Comparison of ENCODE assay signal across 1 cellular context in the genomic region with DNA sequence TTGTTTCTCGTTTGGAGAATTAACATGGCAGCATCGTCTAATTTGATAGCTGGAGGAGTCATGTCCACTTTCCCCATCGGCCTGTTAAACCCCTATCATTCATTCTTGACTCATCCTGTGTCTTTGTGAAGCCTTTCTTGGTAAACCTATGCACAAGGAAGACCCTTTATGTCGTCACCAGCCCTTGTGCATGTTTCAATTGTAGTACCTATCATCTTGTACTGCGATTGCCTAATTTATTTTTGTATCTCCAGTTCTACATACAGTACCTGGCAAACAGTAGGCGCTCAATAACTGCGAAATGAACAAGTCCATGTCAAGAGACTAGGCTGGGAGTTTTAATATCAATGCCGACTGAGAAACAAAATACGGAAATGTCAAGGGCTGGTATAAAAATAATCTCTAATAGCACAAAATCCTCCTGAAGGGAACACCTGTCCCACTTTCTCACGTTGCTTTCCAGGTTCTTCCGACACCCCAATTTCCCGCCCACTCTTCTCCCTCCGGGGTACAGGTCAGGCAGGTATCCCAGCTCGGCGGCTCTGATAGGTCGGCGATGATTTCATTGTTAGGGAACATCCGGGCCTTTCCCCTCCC.
TF ChIP-seq lines count a peak whose summit lies in the region.

No MANE protein-coding gene starts in this region.

TF ChIP-seq in K562, 482 proteins besides CTCF, POLR2A, EP300 and RAD21 (continued from another document and continues in another):
- TF ChIP-seq CTBP1 (IDR thresholded peaks at IDR 0.05; ENCODE audit: borderline replicate concordance) (no peak; the same call in 1 of the 2 replicates), PRMT5 (CRISPR knock-in tag; IDR thresholded peaks at IDR 0.05) (no peak), HDAC3 (IDR thresholded peaks at IDR 0.05; ENCODE audit: borderline replicate concordance, partially characterized antibody) (no peak), GABPA (tag; conservative IDR thresholded peaks at IDR 0.05; ENCODE audit: low read depth) (peak; percentile 90), CBX1 (IDR thresholded peaks at IDR 0.05; ENCODE audit: low read depth) (no peak), ZNF583 (CRISPR knock-in tag; IDR thresholded peaks at IDR 0.05) (no peak), NCOA4 (IDR thresholded peaks at IDR 0.05; ENCODE audit: partially characterized antibody) (no peak), HNRNPUL1 (IDR thresholded peaks at IDR 0.05; ENCODE audit: low read length) (no peak), SAP30 (IDR thresholded peaks at IDR 0.05; ENCODE audit: borderline replicate concordance, insufficient read depth, low read depth, low read length, poor library complexity, severe bottlenecking) (peak; percentile 18), PHF20 (IDR thresholded peaks at IDR 0.05; ENCODE audit: partially characterized antibody) (peak; percentile 72), JUN (IDR thresholded peaks at IDR 0.05; ENCODE audit: borderline replicate concordance, low read depth, low read length) (peak; percentile 62; the same call in 1 of the 2 replicates), JUN (CRISPR knock-in tag; IDR thresholded peaks at IDR 0.05; ENCODE audit: borderline replicate concordance) (no peak), MYC (IDR thresholded peaks at IDR 0.05; ENCODE audit: low read depth, low read length) (no peak), MYC (CRISPR knock-in tag; IDR thresholded peaks at IDR 0.05; ENCODE audit: borderline replicate concordance, low read depth) (no peak), ZNF76 (CRISPR knock-in tag; IDR thresholded peaks at IDR 0.05; ENCODE audit: borderline replicate concordance) (no peak), EWSR1 (IDR thresholded peaks at IDR 0.05; ENCODE audit: borderline replicate concordance, low read depth, partially characterized antibody) (no peak), SIN3B (IDR thresholded peaks at IDR 0.05; ENCODE audit: low read depth) (no peak), HMG20A (CRISPR knock-in tag; conservative IDR thresholded peaks at IDR 0.05) (no peak), BCOR (IDR thresholded peaks at IDR 0.05) (0 out of 2 replicates have a peak, but pooled peaks have one; percentile 9), RBM14 (IDR thresholded peaks at IDR 0.05; ENCODE audit: borderline replicate concordance, insufficient read depth, low read depth, low read length) (no peak), HMGN3 (IDR thresholded peaks at IDR 0.05; ENCODE audit: borderline replicate concordance, extremely low read depth, insufficient read length, low read depth, low read length) (peak; percentile 28)
- TF ChIP-seq, protein P1, sequence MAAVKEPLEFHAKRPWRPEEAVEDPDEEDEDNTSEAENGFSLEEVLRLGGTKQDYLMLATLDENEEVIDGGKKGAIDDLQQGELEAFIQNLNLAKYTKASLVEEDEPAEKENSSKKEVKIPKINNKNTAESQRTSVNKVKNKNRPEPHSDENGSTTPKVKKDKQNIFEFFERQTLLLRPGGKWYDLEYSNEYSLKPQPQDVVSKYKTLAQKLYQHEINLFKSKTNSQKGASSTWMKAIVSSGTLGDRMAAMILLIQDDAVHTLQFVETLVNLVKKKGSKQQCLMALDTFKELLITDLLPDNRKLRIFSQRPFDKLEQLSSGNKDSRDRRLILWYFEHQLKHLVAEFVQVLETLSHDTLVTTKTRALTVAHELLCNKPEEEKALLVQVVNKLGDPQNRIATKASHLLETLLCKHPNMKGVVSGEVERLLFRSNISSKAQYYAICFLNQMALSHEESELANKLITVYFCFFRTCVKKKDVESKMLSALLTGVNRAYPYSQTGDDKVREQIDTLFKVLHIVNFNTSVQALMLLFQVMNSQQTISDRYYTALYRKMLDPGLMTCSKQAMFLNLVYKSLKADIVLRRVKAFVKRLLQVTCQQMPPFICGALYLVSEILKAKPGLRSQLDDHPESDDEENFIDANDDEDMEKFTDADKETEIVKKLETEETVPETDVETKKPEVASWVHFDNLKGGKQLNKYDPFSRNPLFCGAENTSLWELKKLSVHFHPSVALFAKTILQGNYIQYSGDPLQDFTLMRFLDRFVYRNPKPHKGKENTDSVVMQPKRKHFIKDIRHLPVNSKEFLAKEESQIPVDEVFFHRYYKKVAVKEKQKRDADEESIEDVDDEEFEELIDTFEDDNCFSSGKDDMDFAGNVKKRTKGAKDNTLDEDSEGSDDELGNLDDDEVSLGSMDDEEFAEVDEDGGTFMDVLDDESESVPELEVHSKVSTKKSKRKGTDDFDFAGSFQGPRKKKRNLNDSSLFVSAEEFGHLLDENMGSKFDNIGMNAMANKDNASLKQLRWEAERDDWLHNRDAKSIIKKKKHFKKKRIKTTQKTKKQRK (IDR thresholded peaks at IDR 0.05; ENCODE audit: borderline replicate concordance, low read depth, low read length): no peak
- TF ChIP-seq, protein P2, sequence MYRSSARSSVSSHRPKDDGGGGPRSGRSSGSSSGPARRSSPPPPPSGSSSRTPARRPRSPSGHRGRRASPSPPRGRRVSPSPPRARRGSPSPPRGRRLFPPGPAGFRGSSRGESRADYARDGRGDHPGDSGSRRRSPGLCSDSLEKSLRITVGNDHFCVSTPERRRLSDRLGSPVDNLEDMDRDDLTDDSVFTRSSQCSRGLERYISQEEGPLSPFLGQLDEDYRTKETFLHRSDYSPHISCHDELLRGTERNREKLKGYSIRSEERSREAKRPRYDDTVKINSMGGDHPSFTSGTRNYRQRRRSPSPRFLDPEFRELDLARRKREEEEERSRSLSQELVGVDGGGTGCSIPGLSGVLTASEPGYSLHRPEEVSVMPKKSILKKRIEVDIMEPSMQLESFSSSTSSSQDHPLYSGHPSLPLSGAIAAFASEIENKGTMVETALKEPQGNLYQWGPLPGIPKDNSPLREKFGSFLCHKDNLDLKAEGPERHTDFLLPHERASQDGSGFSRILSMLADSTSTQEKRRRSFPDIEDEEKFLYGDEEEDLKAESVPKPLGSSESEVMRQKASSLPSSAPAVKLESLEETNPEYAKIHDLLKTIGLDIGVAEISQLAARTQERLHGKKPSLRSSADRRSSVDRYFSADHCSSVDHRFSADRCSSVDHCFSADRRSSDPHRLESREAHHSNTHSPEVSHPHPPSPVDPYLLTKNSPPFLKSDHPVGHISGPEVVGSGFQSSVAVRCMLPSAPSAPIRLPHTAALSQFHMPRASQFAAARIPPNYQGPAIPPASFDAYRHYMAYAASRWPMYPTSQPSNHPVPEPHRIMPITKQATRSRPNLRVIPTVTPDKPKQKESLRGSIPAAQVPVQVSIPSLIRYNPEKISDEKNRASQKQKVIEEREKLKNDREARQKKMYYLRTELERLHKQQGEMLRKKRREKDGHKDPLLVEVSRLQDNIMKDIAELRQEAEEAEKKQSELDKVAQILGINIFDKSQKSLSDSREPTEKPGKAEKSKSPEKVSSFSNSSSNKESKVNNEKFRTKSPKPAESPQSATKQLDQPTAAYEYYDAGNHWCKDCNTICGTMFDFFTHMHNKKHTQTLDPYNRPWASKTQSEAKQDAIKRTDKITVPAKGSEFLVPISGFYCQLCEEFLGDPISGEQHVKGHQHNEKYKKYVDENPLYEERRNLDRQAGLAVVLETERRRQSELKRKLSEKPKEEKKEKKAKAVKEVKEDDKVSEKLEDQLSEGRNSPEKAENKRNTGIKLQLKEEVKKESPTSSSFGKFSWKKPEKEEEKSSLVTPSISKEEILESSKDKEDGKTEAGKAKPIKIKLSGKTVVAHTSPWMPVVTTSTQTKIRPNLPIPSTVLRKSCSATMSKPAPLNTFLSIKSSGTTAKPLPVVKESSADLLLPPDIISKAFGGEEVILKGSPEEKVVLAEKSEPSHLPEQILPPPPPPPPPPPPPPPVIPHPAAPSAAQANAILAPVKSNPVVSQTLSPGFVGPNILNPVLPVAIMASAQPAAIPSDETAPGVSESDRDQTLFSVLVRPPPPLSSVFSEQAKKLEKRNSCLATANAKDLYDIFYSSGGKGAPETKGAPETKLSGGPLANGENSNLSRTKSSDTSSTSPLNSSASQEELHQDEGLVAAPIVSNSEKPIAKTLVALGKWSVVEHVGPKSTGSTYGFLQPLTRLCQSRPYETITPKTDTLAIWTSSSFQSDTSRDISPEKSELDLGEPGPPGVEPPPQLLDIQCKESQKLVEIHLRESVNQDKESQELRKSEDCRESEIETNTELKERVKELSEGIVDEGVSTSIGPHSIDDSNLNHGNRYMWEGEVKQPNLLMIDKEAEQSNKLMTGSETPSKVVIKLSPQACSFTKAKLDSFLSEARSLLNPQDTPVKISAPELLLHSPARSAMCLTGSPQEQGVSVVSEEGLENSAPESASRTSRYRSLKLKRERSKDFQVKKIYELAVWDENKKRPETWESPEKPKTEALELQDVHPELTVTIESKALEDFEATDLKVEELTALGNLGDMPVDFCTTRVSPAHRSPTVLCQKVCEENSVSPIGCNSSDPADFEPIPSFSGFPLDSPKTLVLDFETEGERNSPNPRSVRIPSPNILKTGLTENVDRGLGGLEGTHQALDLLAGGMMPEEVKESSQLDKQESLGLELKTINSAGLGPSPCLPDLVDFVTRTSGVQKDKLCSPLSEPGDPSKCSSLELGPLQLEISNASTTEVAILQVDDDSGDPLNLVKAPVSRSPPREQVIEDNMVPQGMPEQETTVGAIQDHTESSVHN (IDR thresholded peaks at IDR 0.05; ENCODE audit: borderline replicate concordance in 1 of 2, low read depth in 1 of 2): no peak
- TF ChIP-seq, protein P3, sequence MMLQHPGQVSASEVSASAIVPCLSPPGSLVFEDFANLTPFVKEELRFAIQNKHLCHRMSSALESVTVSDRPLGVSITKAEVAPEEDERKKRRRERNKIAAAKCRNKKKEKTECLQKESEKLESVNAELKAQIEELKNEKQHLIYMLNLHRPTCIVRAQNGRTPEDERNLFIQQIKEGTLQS (IDR thresholded peaks at IDR 0.05): peak; percentile 6; the same call in 1 of the 2 replicates
- TF ChIP-seq, protein P3 (CRISPR knock-in tag; conservative IDR thresholded peaks at IDR 0.05): no peak
- TF ChIP-seq, protein P4, sequence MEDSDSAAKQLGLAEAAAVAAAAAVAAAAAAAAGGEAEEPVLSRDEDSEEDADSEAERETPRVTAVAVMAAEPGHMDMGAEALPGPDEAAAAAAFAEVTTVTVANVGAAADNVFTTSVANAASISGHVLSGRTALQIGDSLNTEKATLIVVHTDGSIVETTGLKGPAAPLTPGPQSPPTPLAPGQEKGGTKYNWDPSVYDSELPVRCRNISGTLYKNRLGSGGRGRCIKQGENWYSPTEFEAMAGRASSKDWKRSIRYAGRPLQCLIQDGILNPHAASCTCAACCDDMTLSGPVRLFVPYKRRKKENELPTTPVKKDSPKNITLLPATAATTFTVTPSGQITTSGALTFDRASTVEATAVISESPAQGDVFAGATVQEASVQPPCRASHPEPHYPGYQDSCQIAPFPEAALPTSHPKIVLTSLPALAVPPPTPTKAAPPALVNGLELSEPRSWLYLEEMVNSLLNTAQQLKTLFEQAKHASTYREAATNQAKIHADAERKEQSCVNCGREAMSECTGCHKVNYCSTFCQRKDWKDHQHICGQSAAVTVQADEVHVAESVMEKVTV (CRISPR knock-in tag; IDR thresholded peaks at IDR 0.05): no peak
- TF ChIP-seq, protein P5, sequence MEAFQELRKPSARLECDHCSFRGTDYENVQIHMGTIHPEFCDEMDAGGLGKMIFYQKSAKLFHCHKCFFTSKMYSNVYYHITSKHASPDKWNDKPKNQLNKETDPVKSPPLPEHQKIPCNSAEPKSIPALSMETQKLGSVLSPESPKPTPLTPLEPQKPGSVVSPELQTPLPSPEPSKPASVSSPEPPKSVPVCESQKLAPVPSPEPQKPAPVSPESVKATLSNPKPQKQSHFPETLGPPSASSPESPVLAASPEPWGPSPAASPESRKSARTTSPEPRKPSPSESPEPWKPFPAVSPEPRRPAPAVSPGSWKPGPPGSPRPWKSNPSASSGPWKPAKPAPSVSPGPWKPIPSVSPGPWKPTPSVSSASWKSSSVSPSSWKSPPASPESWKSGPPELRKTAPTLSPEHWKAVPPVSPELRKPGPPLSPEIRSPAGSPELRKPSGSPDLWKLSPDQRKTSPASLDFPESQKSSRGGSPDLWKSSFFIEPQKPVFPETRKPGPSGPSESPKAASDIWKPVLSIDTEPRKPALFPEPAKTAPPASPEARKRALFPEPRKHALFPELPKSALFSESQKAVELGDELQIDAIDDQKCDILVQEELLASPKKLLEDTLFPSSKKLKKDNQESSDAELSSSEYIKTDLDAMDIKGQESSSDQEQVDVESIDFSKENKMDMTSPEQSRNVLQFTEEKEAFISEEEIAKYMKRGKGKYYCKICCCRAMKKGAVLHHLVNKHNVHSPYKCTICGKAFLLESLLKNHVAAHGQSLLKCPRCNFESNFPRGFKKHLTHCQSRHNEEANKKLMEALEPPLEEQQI (IDR thresholded peaks at IDR 0.05): 0 out of 2 replicates have a peak, but pooled peaks have one; percentile 12
